Comparison of ENCODE assay signal across 7 cellular contexts in genomic region chr2:74461187-74462053, GRCh38.
DNase-seq lines count a peak whose midpoint lies in the region; TF ChIP-seq lines count a peak whose summit lies in the region.
"Had no signal": no experiment of that assay in that cellular context is flagged by ENCODE, and none has a peak within 500 bp of the region (broad histone marks: within the 10 kb centered on the region; RNA-seq: fewer than 3 reads in every experiment).

No MANE protein-coding gene starts in this region.

- no peaks in the 10 kb centered on the region for H3K9me2 ChIP-seq in Loucy (replicated peaks; ENCODE audit: low read depth, low read length)

- no peak overlapping the region for H2AFZ ChIP-seq in Loucy (ENCODE audit: low read length)

- no peak overlapping the region for H3K9ac ChIP-seq in Loucy (ENCODE audit: low read depth, low read length, poor library complexity, severe bottlenecking)

- H3K79me2 ChIP-seq in Loucy (ENCODE audit: insufficient read depth, low read length) = peaks cover 45% of the 10 kb centered on the region

- H3K4me3 ChIP-seq in Loucy (ENCODE audit: low read length, poor library complexity, severe bottlenecking) = no peak overlapping the region
- no peak overlapping the region for H3K4me3 ChIP-seq in foreskin fibroblast (ENCODE audit: low read depth in 1 of 2, low read length in 2 of 2)

- no peaks in the 10 kb centered on the region for H3K27me3 ChIP-seq in Loucy (ENCODE audit: insufficient read depth, low read length, poor library complexity, severe bottlenecking)

- H3K9me3 ChIP-seq in Loucy (ENCODE audit: insufficient read depth, low read depth, low read length) = no peaks in the 10 kb centered on the region

- H3K4me1 ChIP-seq in Loucy (ENCODE audit: insufficient read depth, low read length, poor library complexity, severe bottlenecking) = peaks cover 18% of the 10 kb centered on the region

- DNase-seq in ELR (ENCODE audit: low read depth) (peak; percentile 45), foreskin fibroblast (no peak), NOMO-1 (lab: John Stamatoyannopoulos, UW; ENCODE audit: unreplicated experiment in 2 of 2) (no peak), cortex of kidney (lab: John Stamatoyannopoulos, UW) (no peak)
- DNase-seq in activated CD4-positive, alpha-beta T cell treated with anti-CD3 and anti-CD28 coated beads, Interleukin-2, amount 50 U/mL, for 48 hours = no peak
- DNase-seq: NCI-H2029 treated with DMSO at 0.1 percent for 48 hours had no signal

- peaks cover 9% of the 10 kb centered on the region for H3F3A ChIP-seq in Loucy (ENCODE audit: low read depth)

- peaks cover 7% of the 10 kb centered on the region for H4K20me1 ChIP-seq in Loucy (ENCODE audit: insufficient read depth, low read length, poor library complexity, severe bottlenecking)

- TF ChIP-seq CTCF in Loucy (conservative IDR thresholded peaks at IDR 0.05; ENCODE audit: low read length) (peak; percentile 46), foreskin fibroblast (IDR thresholded peaks at IDR 0.05; ENCODE audit: low read depth, low read length) (peak; percentile 5)

- no peak overlapping the region for H3K4me2 ChIP-seq in Loucy (ENCODE audit: low read depth, low read length, poor library complexity, severe bottlenecking)

- H3K36me3 ChIP-seq in Loucy (ENCODE audit: insufficient read depth, low read length) = no peaks in the 10 kb centered on the region; the same call in 1 of the 2 replicates
